In genomic region chr1:12595839-12596821, GRCh38 we compare ENCODE assay signal across 7 cellular contexts. TPM values are rescaled to one million over a fixed set of nuclear protein-coding genes. Genes with fewer than 3 reads are reported as not detected.
DNase-seq lines count a peak whose midpoint lies in the region; ATAC-seq and TF ChIP-seq lines count a peak whose summit lies in the region.

No MANE protein-coding gene starts in this region.

- H3K4me1 ChIP-seq in right atrium auricular region, result peaks cover 0 to 100% of the 10 kb centered on the region in 2 donors
- no peaks in the 10 kb centered on the region for H3K4me1 ChIP-seq in HAP-1

- peak overlapping the region; percentile 76 to 93 for H3K27ac ChIP-seq in right atrium auricular region

- no peaks in the 10 kb centered on the region for H3K9me3 ChIP-seq in right atrium auricular region
- H3K9me3 ChIP-seq in HAP-1, result no peaks in the 10 kb centered on the region

- H3K27me3 ChIP-seq in right atrium auricular region (no peaks in the 10 kb centered on the region), HAP-1 (ENCODE audit: low read depth) (no peaks in the 10 kb centered on the region)

- no peak overlapping the region for H3K4me3 ChIP-seq in LNCaP clone FGC (ENCODE audit: low read depth, low read length)
- H3K4me3 ChIP-seq in right atrium auricular region, result peak overlapping the region; percentile 9 to 41
- H3K4me3 ChIP-seq in HAP-1, result no peak overlapping the region

- peak; percentile 49 for ATAC-seq in GM18867 (IDR thresholded peaks at IDR 0.05; ENCODE audit: unreplicated experiment)
- no peak for ATAC-seq in HG02763 (IDR thresholded peaks at IDR 0.05; ENCODE audit: unreplicated experiment)

- DNase-seq in LNCaP clone FGC (ENCODE audit: low read depth), result peak; percentile 62
- DNase-seq in anterior cingulate cortex (lab: John Stamatoyannopoulos, UW), result peak in 47 of 58 donors; percentile 10 to 82 (median 44)
- peak; percentile 96 for DNase-seq in right atrium auricular region (ENCODE audit: low spot score)
- DNase-seq in posterior cingulate gyrus, result peak in 8 of 10 donors; percentile 42 to 93 (median 60)
- DNase-seq in HAP-1 (ENCODE audit: low spot score in 2 of 2), result no peak

- in situ Hi-C loops in HAP-1 (cut with MboI; ENCODE audit: low sequenced_read_pairs), result no loop called here

- intact Hi-C loops in posterior cingulate gyrus (cut with DNase I), result no loop called here

- no peaks in the 10 kb centered on the region for H3K36me3 ChIP-seq in right atrium auricular region
- no peaks in the 10 kb centered on the region for H3K36me3 ChIP-seq in HAP-1 (replicated peaks)

- TF ChIP-seq CTCF in LNCaP clone FGC (IDR thresholded peaks at IDR 0.05; ENCODE audit: control insufficient read depth, extremely low read depth, insufficient read depth) (no peak), right atrium auricular region (IDR thresholded peaks at IDR 0.05) (no peak)

RNA-seq across cellular contexts. Expression of gene DHRS3, which starts 21.9 kb away (rescaled TPM):
- total RNA-seq in right atrium auricular region, result 10 to 100 TPM; 50.4 to 78.9 TPM

RNA-seq across cellular contexts. Expression of gene AADACL4, which starts 47.8 kb away (rescaled TPM):
- not detected for total RNA-seq in right atrium auricular region

Comparison
In these comparisons a context has a peak if more than half of its experiments do, and no peak if none do; other contexts are left out.
1. DNase-seq: peak in LNCaP clone FGC (single experiment), anterior cingulate cortex (47 of 58), right atrium auricular region (single experiment) and posterior cingulate gyrus (8 of 10); none in HAP-1 (0 of 2).
2. H3K4me3 ChIP-seq: peak in right atrium auricular region (2 of 2); none in LNCaP clone FGC (single experiment) and HAP-1 (single experiment).